ENCODE assay signal across 21 cellular contexts in genomic region chr3:192417559-192418055, GRCh38.
"Had no signal": no experiment of that assay in that cellular context is flagged by ENCODE, and none has a peak within 500 bp of the region (broad histone marks: within the 10 kb centered on the region; RNA-seq: fewer than 3 reads in every experiment).

No MANE protein-coding gene starts in this region.

- DNase-seq: dorsolateral prefrontal cortex; effector CD4-positive, alpha-beta T cell; foreskin keratinocyte; heart left ventricle; left ventricle myocardium superior; lower lobe of right lung; natural killer cell; right lobe of liver; small intestine; stimulated activated CD4-positive, alpha-beta T cell treated with anti-CD3 and anti-CD28 coated beads, Interleukin-15, amount 100 ng/mL, for 24 hours; stimulated activated CD4-positive, alpha-beta T cell treated with anti-CD3 and anti-CD28 coated beads, Interleukin-2, amount 100 ng/mL, for 48 hours; stimulated activated naive B cell treated with anti-CD40 and anti-IgM and Interleukin-4, amounts not matched to agents 10 μg/mL and 1 μg/mL and 100 μg/mL, for 72 hours; upper lobe of left lung had no signal

- H3K79me2 ChIP-seq: hepatocyte, parathyroid adenoma had no signal

- H3K36me3 Mint-ChIP-seq: natural killer cell; stimulated activated naive B cell treated with anti-CD40 and anti-IgM and Interleukin-4, amounts not matched to agents 10 μg/mL and 1 μg/mL and 100 μg/mL, for 72 hours had no signal

- H3K9me3 Mint-ChIP-seq: stimulated activated naive CD8-positive, alpha-beta T cell treated with anti-CD3 and anti-CD28 coated beads, Interleukin-15, Interleukin-2, amounts not matched to agents 100 ng/mL and 50 ng/mL, for 24 hours had no signal

- H3K4me1 Mint-ChIP-seq: natural killer cell; stimulated activated naive B cell treated with anti-CD40 and anti-IgM and Interleukin-4, amounts not matched to agents 10 μg/mL and 1 μg/mL and 100 μg/mL, for 72 hours had no signal

- H3K27ac ChIP-seq: dorsolateral prefrontal cortex, esophagus muscularis mucosa, foreskin keratinocyte, gastroesophageal sphincter, heart left ventricle, hepatocyte, lower lobe of right lung, parathyroid adenoma, right lobe of liver, thoracic aorta, tibial nerve, upper lobe of left lung had no signal

- H3K4me2 ChIP-seq: hepatocyte had no signal

- H3K4me1 ChIP-seq: lower lobe of right lung, parathyroid adenoma, right lobe of liver, tibial nerve, upper lobe of left lung had no signal

- H3K9me3 ChIP-seq: esophagus muscularis mucosa, gastroesophageal sphincter, heart left ventricle, lower lobe of right lung, right lobe of liver, thoracic aorta, tibial nerve had no signal

- H3K27ac Mint-ChIP-seq: natural killer cell; progenitor cell of endocrine pancreas; stimulated activated naive B cell treated with anti-CD40 and anti-IgM and Interleukin-4, amounts not matched to agents 10 μg/mL and 1 μg/mL and 100 μg/mL, for 72 hours; stimulated activated naive CD8-positive, alpha-beta T cell treated with anti-CD3 and anti-CD28 coated beads, Interleukin-15, Interleukin-2, amounts not matched to agents 100 ng/mL and 50 ng/mL, for 24 hours had no signal

- ATAC-seq: foreskin keratinocyte; gastroesophageal sphincter; heart left ventricle; left ventricle myocardium superior; lower lobe of right lung; natural killer cell; stimulated activated naive B cell treated with anti-CD40 and anti-IgM and Interleukin-4, amounts not matched to agents 10 μg/mL and 1 μg/mL and 100 μg/mL, for 72 hours had no signal

- H3K4me3 ChIP-seq: dorsolateral prefrontal cortex, esophagus muscularis mucosa, gastroesophageal sphincter, heart left ventricle, hepatocyte, lower lobe of right lung, right lobe of liver, thoracic aorta, tibial nerve, upper lobe of left lung had no signal

- H3K36me3 ChIP-seq: esophagus muscularis mucosa, gastroesophageal sphincter, heart left ventricle, lower lobe of right lung, right lobe of liver, thoracic aorta, tibial nerve, upper lobe of left lung had no signal

- H3K4me3 Mint-ChIP-seq: natural killer cell; stimulated activated naive B cell treated with anti-CD40 and anti-IgM and Interleukin-4, amounts not matched to agents 10 μg/mL and 1 μg/mL and 100 μg/mL, for 72 hours; stimulated activated naive CD8-positive, alpha-beta T cell treated with anti-CD3 and anti-CD28 coated beads, Interleukin-15, Interleukin-2, amounts not matched to agents 100 ng/mL and 50 ng/mL, for 24 hours had no signal

- H3K27me3 ChIP-seq: dorsolateral prefrontal cortex, esophagus muscularis mucosa, foreskin keratinocyte, gastroesophageal sphincter, heart left ventricle, hepatocyte, right lobe of liver, tibial nerve, upper lobe of left lung had no signal

- H3K9ac ChIP-seq: parathyroid adenoma had no signal
